In the genomic region with DNA sequence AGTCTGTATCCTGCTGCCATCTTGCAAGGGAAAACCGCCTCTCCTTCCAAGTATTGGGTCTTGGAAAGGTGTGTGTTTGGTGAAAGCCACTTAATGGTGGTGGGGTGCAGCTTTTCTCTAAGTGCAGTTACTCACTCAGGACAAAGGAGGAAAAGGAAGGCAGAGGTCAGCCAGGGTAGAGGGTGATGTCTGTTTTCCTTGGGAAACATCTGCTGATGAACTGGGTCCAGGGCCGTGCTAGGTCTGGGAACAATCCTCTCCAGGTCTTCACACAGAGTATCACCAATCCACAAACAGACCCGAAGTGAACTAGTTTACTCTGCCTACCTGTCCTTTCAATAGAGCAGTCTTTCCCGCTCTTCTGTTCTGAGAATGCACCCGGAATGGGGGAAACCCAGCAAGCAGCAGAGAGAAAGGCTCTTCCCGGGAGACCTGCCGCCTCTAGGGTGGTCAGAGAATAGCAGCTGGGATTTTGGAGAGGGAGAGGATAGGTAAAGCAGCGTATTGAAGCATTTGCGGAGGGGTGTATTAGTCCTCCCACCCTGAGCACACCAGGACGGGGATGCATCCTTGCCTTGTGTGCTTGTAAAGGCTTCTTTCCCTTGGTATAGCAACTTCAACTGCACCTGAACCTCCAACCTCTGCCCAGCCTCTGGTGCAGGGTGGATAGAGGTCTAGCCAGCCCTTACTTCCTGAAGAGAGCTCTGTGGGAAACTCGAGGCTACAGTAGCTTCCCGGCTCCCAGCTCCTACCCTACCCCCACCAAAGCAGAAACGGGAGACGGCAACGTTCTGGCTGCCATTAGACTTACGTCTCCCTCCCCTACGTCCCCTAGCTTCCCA, we compare ENCODE assay signal across 30 cellular contexts. TPM values are rescaled to one million over a fixed set of nuclear protein-coding genes. Genes with fewer than 3 reads are reported as not detected.
DNase-seq lines count a peak whose midpoint lies in the region; ATAC-seq, FAIRE-seq and TF ChIP-seq lines count a peak whose summit lies in the region.
"Had no signal": no experiment of that assay in that cellular context is flagged by ENCODE, and none has a peak within 500 bp of the region (broad histone marks: within the 10 kb centered on the region; RNA-seq: fewer than 3 reads in every experiment).

No MANE protein-coding gene starts in this region.

- no peak for ATAC-seq in HG03196 (IDR thresholded peaks at IDR 0.05; ENCODE audit: unreplicated experiment)
- ATAC-seq: lower lobe of right lung; mucosa of descending colon; natural killer cell treated with Interleukin-12 subunit alpha and Interleukin-12 subunit beta and Interleukin-15 and Interleukin-18, amount 100 ng/mL, for 72 hours had no signal

- peak; percentile 79 for FAIRE-seq in H1 (lab: Jason Lieb, UNC)
- peak; percentile 95 for FAIRE-seq in urothelium cell line (lab: Jason Lieb, UNC)
- FAIRE-seq: GM12891 had no signal

- POLR2A ChIA-PET in H1 (lab: Charles Lee; ENCODE audit: partially characterized antibody), result interaction anchor here (0.6 to 1.3 kb wide), 3 partner anchors 13 to 414 kb away, joined by 3 to 4 read pairs (median 3); no protein-coding TSS in a partner anchor

- H2BK5ac ChIP-seq in H1 (ENCODE audit: low read depth, low read length) (0 out of 2 replicates have a peak overlapping the region, but pooled peaks have one; percentile 36), trophoblast cell (ENCODE audit: low read depth, low read length, poor library complexity) (no peak overlapping the region)

- H3K79me2 ChIP-seq in H1 (ENCODE audit: control insufficient read depth in 1 of 2, insufficient read depth in 2 of 2, low read length in 2 of 2) (no peaks in the 10 kb centered on the region), trophoblast cell (ENCODE audit: control insufficient read depth, insufficient read depth, low read length, poor library complexity) (no peaks in the 10 kb centered on the region)
- H3K79me2 ChIP-seq: parathyroid adenoma had no signal

- no peak overlapping the region for H2BK15ac ChIP-seq in H1 (ENCODE audit: low read length)

- H4K8ac ChIP-seq in H1 (ENCODE audit: extremely low read depth, insufficient read depth, low read length) (peak overlapping the region; percentile 73), trophoblast cell (ENCODE audit: low read depth, low read length) (no peak overlapping the region)

- peak in 1 of 2 experiments; percentile 61 for DNase-seq in H1 (ENCODE audit: low read depth in 1 of 2, low spot score in 2 of 2)
- DNase-seq in lung microvascular endothelial cell (ENCODE audit: low read depth in 2 of 2), result peak; percentile 47 to 73
- no peak for DNase-seq in urothelium cell line (ENCODE audit: low spot score)
- no peak for DNase-seq in RKO (ENCODE audit: low spot score)
- DNase-seq in trophoblast cell, result no peak
- DNase-seq: activated CD4-positive, alpha-beta T cell treated with anti-CD3 and anti-CD28 coated beads for 48 hours; activated naive CD4-positive, alpha-beta T cell treated with anti-CD3 and anti-CD28 coated beads, Interleukin-2, amount 50 U/mL, for 16 hours; amniotic stem cell; colonic mucosa; effector memory CD4-positive, alpha-beta T cell; lower lobe of right lung; mucosa of descending colon; NCI-H446 treated with DMSO at 0.1 percent for 48 hours; NCI-H774; Peyer's patch; SIG-M5; thyroid gland had no signal

- peak overlapping the region; percentile 39 for H4K5ac ChIP-seq in H1 (ENCODE audit: insufficient read length, low read depth, low read length)

- H3K4me2 ChIP-seq in H1 (ENCODE audit: insufficient read depth in 1 of 2, low read depth in 2 of 2, low read length in 2 of 2) (peak overlapping the region; percentile 47 to 55; a peak in 3 of 4 replicates), trophoblast cell (ENCODE audit: low read length) (no peak overlapping the region)

- H3K79me1 ChIP-seq in H1 (ENCODE audit: low read depth, low read length), result no peaks in the 10 kb centered on the region
- no peaks in the 10 kb centered on the region for H3K79me1 ChIP-seq in trophoblast cell (ENCODE audit: low read length)

- H2AFZ ChIP-seq in H1 (ENCODE audit: low read length), result peak overlapping the region; percentile 63
- no peak overlapping the region for H2AFZ ChIP-seq in trophoblast cell (ENCODE audit: insufficient read depth, low read length, poor library complexity)
- H2AFZ ChIP-seq: parathyroid adenoma had no signal

- H4K12ac ChIP-seq in trophoblast cell (ENCODE audit: low read depth, low read length), result no peak overlapping the region

- peak in 1 of 2 experiments; percentile 41; a peak in 1 of 3 replicates for TF ChIP-seq POLR2A in H1 (IDR thresholded peaks at IDR 0.05; ENCODE audit: control extremely low read depth in 1 of 2, low read depth in 2 of 2, low read length in 2 of 2)

- peak overlapping the region; percentile 64; the same call in 1 of the 2 replicates for H2BK20ac ChIP-seq in H1 (ENCODE audit: low read length)

- no peak overlapping the region for H3K56ac ChIP-seq in H1 (replicated peaks; ENCODE audit: insufficient read length, low read depth, low read length)

- H3K18ac ChIP-seq in H1 (ENCODE audit: extremely low read depth, low read length) (peak overlapping the region; percentile 71), trophoblast cell (ENCODE audit: low read length) (no peak overlapping the region)

- H3K4ac ChIP-seq in H1 (replicated peaks; ENCODE audit: insufficient read length, low read depth, low read length), result no peak overlapping the region
- H3K4ac ChIP-seq in trophoblast cell (ENCODE audit: low read depth, low read length), result no peak overlapping the region

- TF ChIP-seq EP300 in H1 (IDR thresholded peaks at IDR 0.05; ENCODE audit: borderline replicate concordance in 1 of 2, low read depth in 2 of 2, low read length in 2 of 2), result no peak

- H3K23me2 ChIP-seq in H1 (ENCODE audit: low read depth, low read length), result peaks cover 2% of the 10 kb centered on the region; the same call in 1 of the 2 replicates

- H3K9me3 ChIP-seq in HUES64 (ENCODE audit: insufficient read depth, low read depth, low read length), result no peaks in the 10 kb centered on the region; the same call in 1 of the 2 replicates
- H3K9me3 ChIP-seq in H1 (ENCODE audit: insufficient read depth in 2 of 2, low read depth in 1 of 2, low read length in 1 of 2), result peaks cover 0 to 3% of the 10 kb centered on the region in 2 experiments; a peak in 1 of 4 replicates
- peaks cover 2% of the 10 kb centered on the region for H3K9me3 ChIP-seq in trophoblast cell (ENCODE audit: insufficient read depth, low read depth, low read length)
- H3K9me3 ChIP-seq: breast epithelium, colonic mucosa, lower lobe of right lung, mucosa of descending colon, Peyer's patch, thyroid gland had no signal

- no peak overlapping the region for H3K27ac ChIP-seq in HUES64 (ENCODE audit: low read depth, low read length)
- H3K27ac ChIP-seq in H1 (ENCODE audit: low read depth, low read length), result no peak overlapping the region
- H3K27ac ChIP-seq in trophoblast cell (ENCODE audit: low read depth, low read length), result no peak overlapping the region
- H3K27ac ChIP-seq: breast epithelium, colonic mucosa, lower lobe of right lung, parathyroid adenoma, Peyer's patch, VCaP had no signal

- TF ChIP-seq CTCF in H1 (IDR thresholded peaks at IDR 0.05; ENCODE audit: control extremely low read depth in 1 of 3, insufficient read depth in 1 of 3, low read depth in 1 of 3, low read length in 3 of 3), result peak; percentile 37 to 57 (median 41)

- H3K9ac ChIP-seq in HUES64 (ENCODE audit: low read depth, low read length), result peak overlapping the region; percentile 45; the same call in 1 of the 2 replicates
- peak overlapping the region in 2 of 4 experiments; percentile 0 to 31; a peak in 1 of 7 replicates for H3K9ac ChIP-seq in H1 (replicated peaks in 1 of 4; ENCODE audit: extremely low read depth in 1 of 4, low read depth in 3 of 4, low read length in 3 of 4)
- H3K9ac ChIP-seq in trophoblast cell (ENCODE audit: low read length), result no peak overlapping the region
- H3K9ac ChIP-seq: parathyroid adenoma had no signal

- H3K14ac ChIP-seq in H1 (ENCODE audit: insufficient read length), result no peak overlapping the region
- no peak overlapping the region for H3K14ac ChIP-seq in trophoblast cell (ENCODE audit: low read length)

- H2AK5ac ChIP-seq in H1 (ENCODE audit: low read depth, low read length) (no peak overlapping the region), trophoblast cell (ENCODE audit: low read length) (no peak overlapping the region)

- peaks cover 10% of the 10 kb centered on the region; the same call in 1 of the 2 replicates for H3K4me1 ChIP-seq in HUES64 (ENCODE audit: insufficient read depth, low read length)
- H3K4me1 ChIP-seq in H1 (replicated peaks in 1 of 4; ENCODE audit: control insufficient read depth in 3 of 4, insufficient read depth in 4 of 4, low read length in 3 of 4), result peaks cover 0 to 8% (median 5%) of the 10 kb centered on the region in 4 experiments; a peak in 4 of 7 replicates
- peaks cover under 1 to 2% of the 10 kb centered on the region in 2 experiments for H3K4me1 ChIP-seq in trophoblast cell (ENCODE audit: control insufficient read depth in 1 of 2, insufficient read depth in 2 of 2, low read length in 2 of 2)
- H3K4me1 ChIP-seq: breast epithelium, colonic mucosa, lower lobe of right lung, parathyroid adenoma, Peyer's patch, thyroid gland had no signal

- H2BK12ac ChIP-seq in H1 (ENCODE audit: low read depth, low read length), result peak overlapping the region; percentile 51; the same call in 1 of the 2 replicates
- H2BK12ac ChIP-seq in trophoblast cell (ENCODE audit: low read length), result no peak overlapping the region

- H3K36me3 ChIP-seq in HUES64 (ENCODE audit: insufficient read depth, low read length) (0 out of 2 replicates have a peak, but pooled peaks cover 4% of the 10 kb centered on the region), H1 (ENCODE audit: control insufficient read depth in 2 of 4, insufficient read depth in 4 of 4, low read length in 3 of 4) (no peaks in the 10 kb centered on the region), trophoblast cell (ENCODE audit: control insufficient read depth in 1 of 2, insufficient read depth in 2 of 2, low read length in 2 of 2) (no peaks in the 10 kb centered on the region)
- H3K36me3 ChIP-seq: breast epithelium, colonic mucosa, lower lobe of right lung, Peyer's patch, thyroid gland had no signal

- H3K27me3 ChIP-seq in HUES64 (ENCODE audit: insufficient read depth, low read length), result no peaks in the 10 kb centered on the region
- no peaks in the 10 kb centered on the region for H3K27me3 ChIP-seq in H1 (replicated peaks in 1 of 4; ENCODE audit: control insufficient read depth in 3 of 4, extremely low read depth in 1 of 4, insufficient read depth in 3 of 4, low read length in 3 of 4)
- H3K27me3 ChIP-seq in trophoblast cell (ENCODE audit: insufficient read depth, low read length), result no peaks in the 10 kb centered on the region
- H3K27me3 ChIP-seq: breast epithelium, colonic mucosa, Peyer's patch, thyroid gland had no signal

- 59% methylated on average over 17 of the region's 17 CpGs for WGBS in HUES64
- WGBS in H1 (ENCODE audit: extremely low coverage in 1 of 2, insufficient coverage in 1 of 2, insufficient read length in 1 of 2, insufficient replicate concordance in 2 of 2, low coverage in 1 of 2, low lambda C conversion rate in 2 of 2, missing lambda C conversion rate in 1 of 2), 2 experiments, result 60% methylated on average over 17 of the region's 17 CpGs; no CpG with 5 or more reads in 1 of the 2 experiments
- no CpG with 5 or more reads among the region's 17 CpGs for WGBS in trophoblast cell (ENCODE audit: extremely low coverage, insufficient coverage, insufficient read length)

- H2BK120ac ChIP-seq in H1 (replicated peaks; ENCODE audit: low read depth, low read length) (no peak overlapping the region), trophoblast cell (ENCODE audit: insufficient read depth, low read length, poor library complexity) (no peak overlapping the region)

- H4K91ac ChIP-seq in H1 (replicated peaks; ENCODE audit: insufficient read length, low read length), result no peak overlapping the region
- no peak overlapping the region for H4K91ac ChIP-seq in trophoblast cell (ENCODE audit: low read depth, low read length)

- CTCF ChIA-PET in H1 (lab: Charles Lee; ENCODE audit: partially characterized antibody), result interaction anchor here (0.7 to 3.8 kb wide), 15 partner anchors 8 to 169 kb away, joined by 3 to 27 read pairs (median 4); no protein-coding TSS in a partner anchor

- H3K23ac ChIP-seq in H1 (ENCODE audit: insufficient read length) (no peak overlapping the region), trophoblast cell (ENCODE audit: low read length) (no peak overlapping the region)

- peak in 1 of 2 experiments; percentile 39; a peak in 1 of 4 replicates for TF ChIP-seq RAD21 in H1 (IDR thresholded peaks at IDR 0.05 in 1 of 2, conservative IDR thresholded peaks at IDR 0.05 in 1 of 2; ENCODE audit: low read depth in 2 of 2, low read length in 2 of 2)

- H4K20me1 ChIP-seq in H1 (replicated peaks in 1 of 2; ENCODE audit: control insufficient read depth in 1 of 2, insufficient read depth in 2 of 2, low read length in 2 of 2), result no peaks in the 10 kb centered on the region

- H3K4me3 ChIP-seq in HUES64 (ENCODE audit: low read length), result no peak overlapping the region
- H3K4me3 ChIP-seq in H1 (ENCODE audit: extremely low read depth in 1 of 4, insufficient read depth in 2 of 4, low read depth in 3 of 4, low read length in 4 of 4), result peak overlapping the region in 1 of 4 experiments; percentile 2; a peak in 1 of 8 replicates
- H3K4me3 ChIP-seq in trophoblast cell (ENCODE audit: low read depth, low read length), result no peak overlapping the region
- H3K4me3 ChIP-seq: breast epithelium, colonic mucosa, lower lobe of right lung, mucosa of descending colon, Peyer's patch, thyroid gland had no signal

RNA-seq across cellular contexts. Expression of gene LHFPL7, which starts 20.7 kb away (rescaled TPM):
- polyA plus RNA-seq in HUES64 (2013, experiment 1 of 2), result not detected
- polyA plus RNA-seq in HUES64 (2013, experiment 2 of 2), result not detected
- not detected in 2 replicates for total RNA-seq in H1 (2021; fragmentation: NEBNext Ultra II Directional; extraction: Animal tissue kit (Norgen Biotek cat#: 25700))
- polyA plus RNA-seq in H1 (2011; rRNA removed), result not detected in 2 replicates
- polyA plus RNA-seq in H1 (2011; cell fraction: cytosol; rRNA removed), result not detected
- polyA plus RNA-seq in H1 (2011; cell fraction: nucleus; rRNA removed), result not detected
- not detected in 4 replicates for polyA plus RNA-seq in H1 (2012, experiment 1 of 2)
- polyA plus RNA-seq in H1 (2012, experiment 2 of 2), result not detected
- not detected for polyA plus RNA-seq in H1 (2013, experiment 1 of 2)
- polyA plus RNA-seq in H1 (2013, experiment 2 of 2), result not detected
- polyA minus RNA-seq in H1 (2011; rRNA and poly(A)+ RNA removed), result not detected in 2 replicates
- not detected for polyA minus RNA-seq in H1 (2011; cell fraction: cytosol; rRNA and poly(A)+ RNA removed)
- polyA minus RNA-seq in H1 (2011; cell fraction: nucleus; rRNA and poly(A)+ RNA removed), result not detected
- total RNA-seq in lung microvascular endothelial cell, result not detected in 2 replicates
- polyA plus RNA-seq in trophoblast cell (2013), result not detected in 2 replicates
- total RNA-seq: activated T-helper 17 cell treated with anti-CD3 and anti-CD28 coated beads, Interleukin-2, amount 50 U/mL, for 72 hours; breast epithelium; colonic mucosa; kidney epithelial cell; lower lobe of right lung; natural killer cell treated with Interleukin-12 subunit alpha and Interleukin-12 subunit beta and Interleukin-15 and Interleukin-18, amount 100 ng/mL, for 72 hours; Peyer's patch; thyroid gland had no signal
- polyA plus RNA-seq: AG04450, BJ, esophagus, IgD-negative memory B cell had no signal

RNA-seq across cellular contexts. Expression of gene KIAA1671, which starts 26.7 kb away (rescaled TPM):
- 7.7 TPM for polyA plus RNA-seq in HUES64 (2013, experiment 1 of 2)
- 8.5 TPM for polyA plus RNA-seq in HUES64 (2013, experiment 2 of 2)
- total RNA-seq in H1 (2021; fragmentation: NEBNext Ultra II Directional; extraction: Animal tissue kit (Norgen Biotek cat#: 25700)), result 22.6 and 23.9 TPM in 2 replicates
- polyA plus RNA-seq in H1 (2011; rRNA removed), result 5.9 and 6.4 TPM in 2 replicates
- 5.4 TPM for polyA plus RNA-seq in H1 (2011; cell fraction: cytosol; rRNA removed)
- polyA plus RNA-seq in H1 (2011; cell fraction: nucleus; rRNA removed), result 9.8 TPM
- polyA plus RNA-seq in H1 (2012, experiment 1 of 2), result 8.0 to 11.3 TPM (median 9.2 TPM) in 4 replicates
- 2.7 TPM for polyA plus RNA-seq in H1 (2012, experiment 2 of 2)
- 10.4 TPM for polyA plus RNA-seq in H1 (2013, experiment 1 of 2)
- 10.1 TPM for polyA plus RNA-seq in H1 (2013, experiment 2 of 2)
- 16.1 and 18.8 TPM in 2 replicates for polyA minus RNA-seq in H1 (2011; rRNA and poly(A)+ RNA removed)
- polyA minus RNA-seq in H1 (2011; cell fraction: cytosol; rRNA and poly(A)+ RNA removed), result 11.6 TPM
- polyA minus RNA-seq in H1 (2011; cell fraction: nucleus; rRNA and poly(A)+ RNA removed), result 19.4 TPM
- total RNA-seq in lung microvascular endothelial cell, result 29.6 and 29.9 TPM in 2 replicates
- polyA plus RNA-seq in trophoblast cell (2013), result 23.1 and 23.4 TPM in 2 replicates
- polyA plus RNA-seq: IgD-negative memory B cell had no signal

Comparison
In these comparisons a context has a peak if more than half of its experiments do, and no peak if none do; other contexts are left out.
1. DNase-seq: peak in lung microvascular endothelial cell (2 of 2); none in urothelium cell line (single experiment), RKO (single experiment) and trophoblast cell (0 of 2).